Comparison of ENCODE assay signal across 17 cellular contexts in genomic region chr1:52556641-52557360, GRCh38. TPM values are rescaled to one million over a fixed set of nuclear protein-coding genes. Genes with fewer than 3 reads are reported as not detected.
DNase-seq lines count a peak whose midpoint lies in the region; ATAC-seq, FAIRE-seq and TF ChIP-seq lines count a peak whose summit lies in the region.
"Had no signal": no experiment of that assay in that cellular context is flagged by ENCODE, and none has a peak within 500 bp of the region (broad histone marks: within the 10 kb centered on the region; RNA-seq: fewer than 3 reads in every experiment).

No MANE protein-coding gene starts in this region.

- H3K4me3 Mint-ChIP-seq in stimulated activated memory B cell treated with anti-CD40 and anti-IgM and Interleukin-4, amounts not matched to agents 10 μg/mL and 1 μg/mL and 100 μg/mL, for 72 hours = no peak overlapping the region

- H3K4me3 ChIP-seq in bronchial epithelial cell (ENCODE audit: low read depth, low read length) = no peak overlapping the region
- H3K4me3 ChIP-seq: GM23248 had no signal

- no peaks in the 10 kb centered on the region for H3K36me3 ChIP-seq in bronchial epithelial cell (ENCODE audit: control insufficient read depth, insufficient read depth, low read length)

- H3K27ac Mint-ChIP-seq in stimulated activated memory B cell treated with anti-CD40 and anti-IgM and Interleukin-4, amounts not matched to agents 10 μg/mL and 1 μg/mL and 100 μg/mL, for 72 hours = peak overlapping the region; percentile 31
- H3K27ac Mint-ChIP-seq: CD4-positive, CD25-positive, alpha-beta regulatory T cell had no signal

- no peaks in the 10 kb centered on the region for H3K9me3 Mint-ChIP-seq in stimulated activated memory B cell treated with anti-CD40 and anti-IgM and Interleukin-4, amounts not matched to agents 10 μg/mL and 1 μg/mL and 100 μg/mL, for 72 hours
- H3K9me3 Mint-ChIP-seq: CD4-positive, CD25-positive, alpha-beta regulatory T cell had no signal

- DNase-seq in NCI-H510A treated with DMSO at 0.1 percent for 48 hours (lab: John Stamatoyannopoulos, UW) = peak; percentile 40
- no peak for DNase-seq in NCI-H510A (lab: John Stamatoyannopoulos, UW)
- DNase-seq in NCI-H146 treated with DMSO at 0.1 percent for 48 hours (lab: John Stamatoyannopoulos, UW; ENCODE audit: unreplicated experiment) = peak; percentile 4
- peak; percentile 60 for DNase-seq in bronchial epithelial cell (ENCODE audit: low read depth)
- DNase-seq: Calu3; CD4-positive, CD25-positive, alpha-beta regulatory T cell; GF-D8; GM23248; NCI-H1048; NCI-H187; NCI-H526 treated with DMSO at 0.1 percent for 48 hours; SIG-M5 had no signal

- FAIRE-seq in bronchial epithelial cell (lab: Jason Lieb, UNC) = no peak
- FAIRE-seq: HTR-8/SVneo had no signal

- no peak for TF ChIP-seq CTCF in bronchial epithelial cell (IDR thresholded peaks at IDR 0.05; ENCODE audit: insufficient read depth, low read length, severe bottlenecking)

- no peaks in the 10 kb centered on the region for H3K27me3 ChIP-seq in bronchial epithelial cell (ENCODE audit: control insufficient read depth, insufficient read depth, low read length)

- no peak for ATAC-seq in stimulated activated memory B cell treated with anti-CD40 and anti-IgM and Interleukin-4, amounts not matched to agents 10 μg/mL and 1 μg/mL and 100 μg/mL, for 72 hours
- no peak for ATAC-seq in esophagus mucosa
- ATAC-seq in GM21619 (IDR thresholded peaks at IDR 0.05; ENCODE audit: unreplicated experiment) = no peak
- ATAC-seq: HCT116 had no signal

- peaks cover 12% of the 10 kb centered on the region for H3K4me1 Mint-ChIP-seq in stimulated activated memory B cell treated with anti-CD40 and anti-IgM and Interleukin-4, amounts not matched to agents 10 μg/mL and 1 μg/mL and 100 μg/mL, for 72 hours

- no peaks in the 10 kb centered on the region for H3K36me3 Mint-ChIP-seq in stimulated activated memory B cell treated with anti-CD40 and anti-IgM and Interleukin-4, amounts not matched to agents 10 μg/mL and 1 μg/mL and 100 μg/mL, for 72 hours
- H3K36me3 Mint-ChIP-seq: CD4-positive, CD25-positive, alpha-beta regulatory T cell had no signal

- H3K27me3 Mint-ChIP-seq in stimulated activated memory B cell treated with anti-CD40 and anti-IgM and Interleukin-4, amounts not matched to agents 10 μg/mL and 1 μg/mL and 100 μg/mL, for 72 hours = no peaks in the 10 kb centered on the region
- H3K27me3 Mint-ChIP-seq: CD4-positive, CD25-positive, alpha-beta regulatory T cell had no signal

RNA-seq across cellular contexts. Expression of gene TUT4, which starts 3.9 kb away (rescaled TPM):
- total RNA-seq in bronchial epithelial cell (17.6 and 18.6 TPM in 2 replicates), esophagus mucosa (21.9 TPM)

RNA-seq across cellular contexts. Expression of gene GPX7, which starts 45.4 kb away (rescaled TPM):
- total RNA-seq in bronchial epithelial cell (1.1 and 1.7 TPM in 2 replicates), esophagus mucosa (1.6 TPM)
- total RNA-seq: Calu3 had no signal
